Comparison of ENCODE assay signal across 28 cellular contexts in the genomic region with DNA sequence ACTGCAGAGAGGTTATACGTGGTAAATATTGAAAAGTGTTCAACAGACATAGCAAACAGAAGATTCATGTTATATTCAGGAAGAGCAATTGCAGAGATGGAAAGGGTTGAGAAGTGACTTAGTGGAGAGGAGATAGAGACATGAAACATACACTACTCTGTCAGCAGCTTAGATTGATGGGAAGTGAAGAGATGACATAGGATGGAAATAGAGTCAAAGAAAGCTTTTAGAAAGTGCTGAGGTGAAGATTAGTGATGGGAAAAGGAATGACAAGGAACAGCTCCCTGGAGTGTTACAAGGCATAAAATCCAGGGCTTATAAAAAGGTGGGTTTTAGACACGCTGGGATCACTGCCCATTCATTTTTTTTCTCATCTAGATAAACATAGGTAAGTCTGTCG.
"Had no signal": no experiment of that assay in that cellular context is flagged by ENCODE, and none has a peak within 500 bp of the region (broad histone marks: within the 10 kb centered on the region; RNA-seq: fewer than 3 reads in every experiment).

No MANE protein-coding gene starts in this region.

- H3K9me3 ChIP-seq: stomach, suprapubic skin, testis, thoracic aorta, thyroid gland, tibial artery, tibial nerve, transverse colon, upper lobe of left lung, upper lobe of right lung, uterus had no signal

- H3K4me1 ChIP-seq: testis, tibial artery, tibial nerve, uterus had no signal

- DNase-seq: stimulated activated CD4-positive, alpha-beta T cell treated with anti-CD3 and anti-CD28 coated beads, Interleukin-2, amount 100 ng/mL, for 48 hours; stimulated activated CD4-positive, alpha-beta T cell treated with anti-CD3 and anti-CD28 coated beads, Interleukin-4, amount 100 ng/mL, for 1 hour; stimulated activated CD4-positive, alpha-beta T cell treated with anti-CD3 and anti-CD28 coated beads, Interleukin-4, amount 100 ng/mL, for 24 hours; stimulated activated CD4-positive, alpha-beta T cell treated with anti-CD3 and anti-CD28 coated beads, Interleukin-4, amount 100 ng/mL, for 4 hours; stimulated activated CD8-positive, alpha-beta memory T cell treated with anti-CD3 and anti-CD28 coated beads, Interleukin-4, amount 100 ng/mL, for 48 hours; stimulated activated naive B cell treated with anti-CD40 and anti-IgM and Interleukin-4, amounts not matched to agents 10 μg/mL and 1 μg/mL and 100 μg/mL, for 72 hours; stimulated activated naive CD4-positive, alpha-beta T cell; stimulated activated naive CD4-positive, alpha-beta T cell treated with Interleukin-2 at 50 U/mL for 16 hours; stimulated activated naive CD8-positive, alpha-beta T cell treated with anti-CD3 and anti-CD28 coated beads, Interleukin-15, amount 100 ng/mL, for 72 hours; stimulated activated naive CD8-positive, alpha-beta T cell treated with anti-CD3 and anti-CD28 coated beads, Interleukin-15, Interleukin-2, amounts not matched to agents 100 U/mL and 50 U/mL, for 24 hours; stomach; substantia nigra; testis; thyroid gland; tibial artery; transverse colon; trophoblast cell; upper lobe of left lung; upper lobe of right lung; uterus had no signal

- FAIRE-seq: urothelium cell line had no signal

- H3K27me3 Mint-ChIP-seq: stimulated activated memory B cell treated with anti-CD40 and anti-IgM and Interleukin-4, amounts not matched to agents 10 μg/mL and 1 μg/mL and 100 μg/mL, for 72 hours; stimulated activated naive B cell treated with anti-CD40 and anti-IgM and Interleukin-4, amounts not matched to agents 10 μg/mL and 1 μg/mL and 100 μg/mL, for 72 hours; stimulated activated naive CD8-positive, alpha-beta T cell treated with anti-CD3 and anti-CD28 coated beads, Interleukin-15, amount 100 ng/mL, for 72 hours; stimulated activated naive CD8-positive, alpha-beta T cell treated with anti-CD3 and anti-CD28 coated beads, Interleukin-15, Interleukin-2, amounts not matched to agents 100 ng/mL and 50 ng/mL, for 24 hours; type B pancreatic cell had no signal

- H3K4me3 ChIP-seq: stomach, suprapubic skin, testis, thoracic aorta, thyroid gland, tibial artery, tibial nerve, transverse colon, upper lobe of left lung, upper lobe of right lung, uterus had no signal

- H3K27ac ChIP-seq: stomach, suprapubic skin, testis, thoracic aorta, thyroid gland, tibial artery, tibial nerve, transverse colon, upper lobe of left lung, upper lobe of right lung, uterus had no signal

- H3K27ac Mint-ChIP-seq: stimulated activated effector memory CD8-positive, alpha-beta T cell treated with anti-CD3 and anti-CD28 coated beads, Interleukin-12 subunit alpha, Interleukin-12 subunit beta, amount 100 ng/mL, for 72 hours; stimulated activated memory B cell treated with anti-CD40 and anti-IgM and Interleukin-4, amounts not matched to agents 10 μg/mL and 1 μg/mL and 100 μg/mL, for 72 hours; stimulated activated naive B cell treated with anti-CD40 and anti-IgM and Interleukin-4, amounts not matched to agents 10 μg/mL and 1 μg/mL and 100 μg/mL, for 72 hours; stimulated activated naive CD8-positive, alpha-beta T cell treated with anti-CD3 and anti-CD28 coated beads, Interleukin-15, amount 100 ng/mL, for 72 hours; stimulated activated naive CD8-positive, alpha-beta T cell treated with anti-CD3 and anti-CD28 coated beads, Interleukin-15, Interleukin-2, amounts not matched to agents 100 ng/mL and 50 ng/mL, for 24 hours; type B pancreatic cell had no signal

- H3K36me3 Mint-ChIP-seq: stimulated activated effector memory CD8-positive, alpha-beta T cell treated with anti-CD3 and anti-CD28 coated beads, Interleukin-12 subunit alpha, Interleukin-12 subunit beta, amount 100 ng/mL, for 72 hours; stimulated activated memory B cell treated with anti-CD40 and anti-IgM and Interleukin-4, amounts not matched to agents 10 μg/mL and 1 μg/mL and 100 μg/mL, for 72 hours; stimulated activated naive B cell treated with anti-CD40 and anti-IgM and Interleukin-4, amounts not matched to agents 10 μg/mL and 1 μg/mL and 100 μg/mL, for 72 hours; type B pancreatic cell had no signal

- ATAC-seq: stimulated activated effector memory CD8-positive, alpha-beta T cell treated with anti-CD3 and anti-CD28 coated beads, Interleukin-12 subunit alpha, Interleukin-12 subunit beta, amount 100 ng/mL, for 72 hours; stimulated activated memory B cell treated with anti-CD40 and anti-IgM and Interleukin-4, amounts not matched to agents 10 μg/mL and 1 μg/mL and 100 μg/mL, for 72 hours; stimulated activated naive B cell treated with anti-CD40 and anti-IgM and Interleukin-4, amounts not matched to agents 10 μg/mL and 1 μg/mL and 100 μg/mL, for 72 hours; stimulated activated naive CD8-positive, alpha-beta T cell treated with anti-CD3 and anti-CD28 coated beads, Interleukin-15, amount 100 ng/mL, for 72 hours; stimulated activated naive CD8-positive, alpha-beta T cell treated with anti-CD3 and anti-CD28 coated beads, Interleukin-15, Interleukin-2, amounts not matched to agents 100 U/mL and 50 U/mL, for 24 hours; upper lobe of right lung had no signal

- H3K4me1 Mint-ChIP-seq: stimulated activated effector memory CD8-positive, alpha-beta T cell treated with anti-CD3 and anti-CD28 coated beads, Interleukin-12 subunit alpha, Interleukin-12 subunit beta, amount 100 ng/mL, for 72 hours; stimulated activated memory B cell treated with anti-CD40 and anti-IgM and Interleukin-4, amounts not matched to agents 10 μg/mL and 1 μg/mL and 100 μg/mL, for 72 hours; stimulated activated naive B cell treated with anti-CD40 and anti-IgM and Interleukin-4, amounts not matched to agents 10 μg/mL and 1 μg/mL and 100 μg/mL, for 72 hours; stimulated activated naive CD8-positive, alpha-beta T cell treated with anti-CD3 and anti-CD28 coated beads, Interleukin-15, amount 100 ng/mL, for 72 hours had no signal

- H3K36me3 ChIP-seq: stomach, suprapubic skin, thoracic aorta, thyroid gland, tibial artery, tibial nerve, transverse colon, upper lobe of left lung, upper lobe of right lung, uterus had no signal

- H3K27me3 ChIP-seq: stomach, suprapubic skin, testis, thyroid gland, tibial artery, tibial nerve, transverse colon, upper lobe of left lung, upper lobe of right lung, uterus had no signal

- H3K9me3 Mint-ChIP-seq: stimulated activated effector memory CD8-positive, alpha-beta T cell treated with anti-CD3 and anti-CD28 coated beads, Interleukin-12 subunit alpha, Interleukin-12 subunit beta, amount 100 ng/mL, for 72 hours; stimulated activated memory B cell treated with anti-CD40 and anti-IgM and Interleukin-4, amounts not matched to agents 10 μg/mL and 1 μg/mL and 100 μg/mL, for 72 hours; stimulated activated naive B cell treated with anti-CD40 and anti-IgM and Interleukin-4, amounts not matched to agents 10 μg/mL and 1 μg/mL and 100 μg/mL, for 72 hours; stimulated activated naive CD8-positive, alpha-beta T cell treated with anti-CD3 and anti-CD28 coated beads, Interleukin-15, amount 100 ng/mL, for 72 hours; stimulated activated naive CD8-positive, alpha-beta T cell treated with anti-CD3 and anti-CD28 coated beads, Interleukin-15, Interleukin-2, amounts not matched to agents 100 ng/mL and 50 ng/mL, for 24 hours; type B pancreatic cell had no signal

- H3K4me3 Mint-ChIP-seq: stimulated activated effector memory CD8-positive, alpha-beta T cell treated with anti-CD3 and anti-CD28 coated beads, Interleukin-12 subunit alpha, Interleukin-12 subunit beta, amount 100 ng/mL, for 72 hours; stimulated activated memory B cell treated with anti-CD40 and anti-IgM and Interleukin-4, amounts not matched to agents 10 μg/mL and 1 μg/mL and 100 μg/mL, for 72 hours; stimulated activated naive B cell treated with anti-CD40 and anti-IgM and Interleukin-4, amounts not matched to agents 10 μg/mL and 1 μg/mL and 100 μg/mL, for 72 hours; stimulated activated naive CD8-positive, alpha-beta T cell treated with anti-CD3 and anti-CD28 coated beads, Interleukin-15, amount 100 ng/mL, for 72 hours; stimulated activated naive CD8-positive, alpha-beta T cell treated with anti-CD3 and anti-CD28 coated beads, Interleukin-15, Interleukin-2, amounts not matched to agents 100 ng/mL and 50 ng/mL, for 24 hours; type B pancreatic cell had no signal
